ENCODE assay signal across 8 cellular contexts in genomic region chr7:90816511-90817142, GRCh38.
DNase-seq lines count a peak whose midpoint lies in the region; ATAC-seq and TF ChIP-seq lines count a peak whose summit lies in the region.

No MANE protein-coding gene starts in this region.

- H2AFZ ChIP-seq in hepatocyte = no peak overlapping the region

- no peaks in the 10 kb centered on the region for H3K27me3 ChIP-seq in hepatocyte

- H3K4me2 ChIP-seq in hepatocyte = no peak overlapping the region

- H3K79me2 ChIP-seq in hepatocyte = no peaks in the 10 kb centered on the region

- peak; percentile 25 for DNase-seq in AG08396 (ENCODE audit: low spot score)
- DNase-seq in RPMI7951 (ENCODE audit: low read depth) = peak; percentile 94
- DNase-seq in hepatocyte (ENCODE audit: low spot score) = peak; percentile 64
- DNase-seq in NCI-H524 (lab: John Stamatoyannopoulos, UW) = no peak
- DNase-seq in lower leg skin (ENCODE audit: low spot score in 2 of 2) = no peak
- DNase-seq in DMS153 treated with DMSO at 0.1 percent for 48 hours (lab: John Stamatoyannopoulos, UW; ENCODE audit: unreplicated experiment) = no peak

- H4K20me1 ChIP-seq in hepatocyte (ENCODE audit: insufficient read depth, poor library complexity, severe bottlenecking) = no peaks in the 10 kb centered on the region

- H3K36me3 ChIP-seq in hepatocyte (replicated peaks; ENCODE audit: insufficient read depth, low read depth) = no peaks in the 10 kb centered on the region

- intact Hi-C loops in lower leg skin (cut with DNase I; ENCODE audit: low total_unique reads) = no loop called here

- TF ChIP-seq CTCF in hepatocyte (IDR thresholded peaks at IDR 0.05; ENCODE audit: poor library complexity) (no peak), lower leg skin (IDR thresholded peaks at IDR 0.05) (no peak)

- H3K4me3 ChIP-seq in hepatocyte (no peak overlapping the region), lower leg skin (ENCODE audit: low read depth, poor library complexity, severe bottlenecking) (no peak overlapping the region)

- H3K4me1 ChIP-seq in hepatocyte (ENCODE audit: insufficient read depth) = no peaks in the 10 kb centered on the region

- no peaks in the 10 kb centered on the region for H3K9me3 ChIP-seq in hepatocyte (ENCODE audit: low read depth)

- no peak for TF ChIP-seq POLR2A in lower leg skin (IDR thresholded peaks at IDR 0.05)

- WGBS in hepatocyte (ENCODE audit: low lambda C conversion rate, missing lambda C conversion rate) = 68% methylated on average over 6 of the region's 6 CpGs
- 52 to 53% methylated on average over 6 of the region's 6 CpGs for WGBS in lower leg skin, 2 donors

- H3K9me2 ChIP-seq in hepatocyte (replicated peaks; ENCODE audit: insufficient read depth) = no peaks in the 10 kb centered on the region

- H3K27ac ChIP-seq in hepatocyte = peak overlapping the region; percentile 17

- peak; percentile 100 for ATAC-seq in GM19043 (IDR thresholded peaks at IDR 0.05; ENCODE audit: low read depth, unreplicated experiment)
- peak; percentile 99 for ATAC-seq in HG03095 (IDR thresholded peaks at IDR 0.05; ENCODE audit: unreplicated experiment)

Comparison
In these comparisons a context has a peak if more than half of its experiments do, and no peak if none do; other contexts are left out.
1. DNase-seq: peak in AG08396 (single experiment), RPMI7951 (single experiment) and hepatocyte (single experiment); none in NCI-H524 (0 of 2), lower leg skin (0 of 2) and DMS153 treated with DMSO at 0.1 percent for 48 hours (single experiment).